1 cellular context compared by ENCODE assay signal in genomic region chr13:112953591-112954487, GRCh38.
TF ChIP-seq lines count a peak whose summit lies in the region.

No MANE protein-coding gene starts in this region.

TF ChIP-seq in GM23338, 12 proteins besides CTCF, POLR2A, EP300 and RAD21 (continued from another document):
- TF ChIP-seq, protein P1, sequence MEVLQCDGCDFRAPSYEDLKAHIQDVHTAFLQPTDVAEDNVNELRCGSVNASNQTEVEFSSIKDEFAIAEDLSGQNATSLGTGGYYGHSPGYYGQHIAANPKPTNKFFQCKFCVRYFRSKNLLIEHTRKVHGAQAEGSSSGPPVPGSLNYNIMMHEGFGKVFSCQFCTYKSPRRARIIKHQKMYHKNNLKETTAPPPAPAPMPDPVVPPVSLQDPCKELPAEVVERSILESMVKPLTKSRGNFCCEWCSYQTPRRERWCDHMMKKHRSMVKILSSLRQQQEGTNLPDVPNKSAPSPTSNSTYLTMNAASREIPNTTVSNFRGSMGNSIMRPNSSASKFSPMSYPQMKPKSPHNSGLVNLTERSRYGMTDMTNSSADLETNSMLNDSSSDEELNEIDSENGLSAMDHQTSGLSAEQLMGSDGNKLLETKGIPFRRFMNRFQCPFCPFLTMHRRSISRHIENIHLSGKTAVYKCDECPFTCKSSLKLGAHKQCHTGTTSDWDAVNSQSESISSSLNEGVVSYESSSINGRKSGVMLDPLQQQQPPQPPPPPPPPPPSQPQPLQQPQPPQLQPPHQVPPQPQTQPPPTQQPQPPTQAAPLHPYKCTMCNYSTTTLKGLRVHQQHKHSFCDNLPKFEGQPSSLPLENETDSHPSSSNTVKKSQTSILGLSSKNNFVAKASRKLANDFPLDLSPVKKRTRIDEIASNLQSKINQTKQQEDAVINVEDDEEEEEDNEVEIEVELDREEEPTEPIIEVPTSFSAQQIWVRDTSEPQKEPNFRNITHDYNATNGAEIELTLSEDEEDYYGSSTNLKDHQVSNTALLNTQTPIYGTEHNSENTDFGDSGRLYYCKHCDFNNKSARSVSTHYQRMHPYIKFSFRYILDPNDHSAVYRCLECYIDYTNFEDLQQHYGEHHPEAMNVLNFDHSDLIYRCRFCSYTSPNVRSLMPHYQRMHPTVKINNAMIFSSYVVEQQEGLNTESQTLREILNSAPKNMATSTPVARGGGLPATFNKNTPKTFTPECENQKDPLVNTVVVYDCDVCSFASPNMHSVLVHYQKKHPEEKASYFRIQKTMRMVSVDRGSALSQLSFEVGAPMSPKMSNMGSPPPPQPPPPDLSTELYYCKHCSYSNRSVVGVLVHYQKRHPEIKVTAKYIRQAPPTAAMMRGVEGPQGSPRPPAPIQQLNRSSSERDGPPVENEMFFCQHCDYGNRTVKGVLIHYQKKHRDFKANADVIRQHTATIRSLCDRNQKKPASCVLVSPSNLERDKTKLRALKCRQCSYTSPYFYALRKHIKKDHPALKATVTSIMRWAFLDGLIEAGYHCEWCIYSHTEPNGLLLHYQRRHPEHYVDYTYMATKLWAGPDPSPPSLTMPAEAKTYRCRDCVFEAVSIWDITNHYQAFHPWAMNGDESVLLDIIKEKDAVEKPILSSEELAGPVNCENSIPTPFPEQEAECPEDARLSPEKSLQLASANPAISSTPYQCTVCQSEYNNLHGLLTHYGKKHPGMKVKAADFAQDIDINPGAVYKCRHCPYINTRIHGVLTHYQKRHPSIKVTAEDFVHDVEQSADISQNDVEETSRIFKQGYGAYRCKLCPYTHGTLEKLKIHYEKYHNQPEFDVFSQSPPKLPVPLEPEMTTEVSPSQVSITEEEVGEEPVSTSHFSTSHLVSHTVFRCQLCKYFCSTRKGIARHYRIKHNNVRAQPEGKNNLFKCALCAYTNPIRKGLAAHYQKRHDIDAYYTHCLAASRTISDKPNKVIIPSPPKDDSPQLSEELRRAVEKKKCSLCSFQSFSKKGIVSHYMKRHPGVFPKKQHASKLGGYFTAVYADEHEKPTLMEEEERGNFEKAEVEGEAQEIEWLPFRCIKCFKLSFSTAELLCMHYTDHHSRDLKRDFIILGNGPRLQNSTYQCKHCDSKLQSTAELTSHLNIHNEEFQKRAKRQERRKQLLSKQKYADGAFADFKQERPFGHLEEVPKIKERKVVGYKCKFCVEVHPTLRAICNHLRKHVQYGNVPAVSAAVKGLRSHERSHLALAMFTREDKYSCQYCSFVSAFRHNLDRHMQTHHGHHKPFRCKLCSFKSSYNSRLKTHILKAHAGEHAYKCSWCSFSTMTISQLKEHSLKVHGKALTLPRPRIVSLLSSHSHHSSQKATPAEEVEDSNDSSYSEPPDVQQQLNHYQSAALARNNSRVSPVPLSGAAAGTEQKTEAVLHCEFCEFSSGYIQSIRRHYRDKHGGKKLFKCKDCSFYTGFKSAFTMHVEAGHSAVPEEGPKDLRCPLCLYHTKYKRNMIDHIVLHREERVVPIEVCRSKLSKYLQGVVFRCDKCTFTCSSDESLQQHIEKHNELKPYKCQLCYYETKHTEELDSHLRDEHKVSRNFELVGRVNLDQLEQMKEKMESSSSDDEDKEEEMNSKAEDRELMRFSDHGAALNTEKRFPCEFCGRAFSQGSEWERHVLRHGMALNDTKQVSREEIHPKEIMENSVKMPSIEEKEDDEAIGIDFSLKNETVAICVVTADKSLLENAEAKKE (CRISPR knock-in tag; IDR thresholded peaks at IDR 0.05) = no peak
- no peak for TF ChIP-seq STAT1 (IDR thresholded peaks at IDR 0.05; ENCODE audit: unreplicated experiment)
- no peak for TF ChIP-seq JUNB (IDR thresholded peaks at IDR 0.05; ENCODE audit: unreplicated experiment)
